Comparison of ENCODE assay signal across 7 cellular contexts in the genomic region with DNA sequence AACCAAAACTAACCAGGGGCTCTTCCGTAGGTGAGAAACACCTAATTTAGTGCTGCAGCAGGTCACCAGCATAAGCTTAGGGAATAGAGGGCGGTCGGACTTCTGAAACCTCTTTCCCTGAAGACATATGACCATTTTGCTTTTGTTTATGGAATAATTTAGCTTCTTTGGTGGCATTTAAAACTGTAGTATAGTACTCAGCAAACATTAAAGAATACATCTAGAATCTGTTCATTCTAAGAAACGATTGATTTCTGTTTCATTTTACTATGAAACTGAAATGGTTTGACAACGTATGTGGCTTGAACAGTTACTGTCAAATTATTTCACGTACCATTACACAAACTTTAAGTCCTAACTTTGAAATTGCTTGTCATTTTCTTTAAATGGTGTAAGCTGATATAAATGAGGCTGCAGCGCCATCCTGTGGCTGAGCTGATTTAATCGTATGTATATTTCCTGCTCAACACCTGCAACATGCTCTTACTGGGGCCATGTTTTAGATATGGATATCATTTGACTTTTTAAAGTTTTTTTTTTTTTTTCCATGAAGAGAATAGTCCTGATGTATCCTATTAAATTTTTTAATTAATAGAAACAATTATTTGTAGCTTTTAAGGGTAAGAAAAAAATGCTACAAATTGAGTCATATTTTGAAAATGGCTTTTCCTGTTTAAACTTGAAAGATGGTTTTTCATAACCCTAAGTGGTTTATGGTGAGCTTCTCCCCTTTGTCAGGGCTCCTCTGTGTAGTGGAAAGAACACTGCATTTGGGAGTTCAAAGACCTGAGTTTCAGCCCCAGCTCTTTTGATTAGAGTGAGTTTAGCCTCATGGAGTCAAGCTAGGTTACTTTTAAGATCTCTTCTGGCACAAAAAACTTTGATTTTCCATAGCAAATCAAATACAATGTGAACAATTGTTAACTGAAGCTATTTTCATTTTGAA. TPM values are rescaled to one million over a fixed set of nuclear protein-coding genes. Genes with fewer than 3 reads are reported as not detected.
DNase-seq lines count a peak whose midpoint lies in the region; ATAC-seq, FAIRE-seq and TF ChIP-seq lines count a peak whose summit lies in the region.

No MANE protein-coding gene starts in this region.

- H3K36me3 Mint-ChIP-seq in astrocyte (ENCODE audit: low read depth, unreplicated experiment) = no peaks in the 10 kb centered on the region

- FAIRE-seq in astrocyte (lab: Jason Lieb, UNC) = peak; percentile 81

- peak overlapping the region; percentile 18 for H3K9ac ChIP-seq in astrocyte (ENCODE audit: low read length)

- H3K4me2 ChIP-seq in astrocyte (ENCODE audit: low read length) = peak overlapping the region; percentile 35

- H3K27ac ChIP-seq in astrocyte (ENCODE audit: low read depth, low read length) = no peak overlapping the region

- in situ Hi-C loops in GM13977 (cut with MboI; ENCODE audit: low pct_unique_long_range_greater_than_20kb, low sequenced_read_pairs, unreplicated experiment) = loop anchor here (10.0 kb wide), 2 partner anchors 302 to 452 kb away; no protein-coding TSS in a partner anchor

- no peaks in the 10 kb centered on the region for H3K27me3 Mint-ChIP-seq in astrocyte (ENCODE audit: low read depth, unreplicated experiment)

- no peak overlapping the region for H3K27ac Mint-ChIP-seq in astrocyte (ENCODE audit: unreplicated experiment)

- H4K20me1 ChIP-seq in astrocyte (ENCODE audit: insufficient read depth, low read length) = no peaks in the 10 kb centered on the region

- H3K9me3 Mint-ChIP-seq in astrocyte (ENCODE audit: unreplicated experiment) = no peaks in the 10 kb centered on the region

- H3K27me3 ChIP-seq in astrocyte (ENCODE audit: insufficient read depth, low read length) = no peaks in the 10 kb centered on the region

- TF ChIP-seq CTCF in GM13977 (IDR thresholded peaks at IDR 0.05; ENCODE audit: extremely low read depth, insufficient read depth, missing control alignments) = peak; percentile 78
- TF ChIP-seq CTCF in astrocyte (IDR thresholded peaks at IDR 0.05; ENCODE audit: insufficient read depth, low read depth, low read length) = peak; percentile 74

- no peak overlapping the region for H2AFZ ChIP-seq in astrocyte (ENCODE audit: low read depth, low read length)

- peak; percentile 54 for DNase-seq in GM13977 (ENCODE audit: low spot score)
- DNase-seq in NCI-H1092 (lab: John Stamatoyannopoulos, UW) = peak; percentile 12
- peak; percentile 79 for DNase-seq in T1000 (lab: John Stamatoyannopoulos, UW)
- peak; percentile 52 for DNase-seq in astrocyte (ENCODE audit: low read depth)
- peak; percentile 44 for DNase-seq in hepatic stellate cell (ENCODE audit: low spot score)
- DNase-seq in smooth muscle cell of the brain vasculature (ENCODE audit: low read depth, low spot score) = peak; percentile 76

- peak; percentile 64 for ATAC-seq in HG02588 (IDR thresholded peaks at IDR 0.05; ENCODE audit: unreplicated experiment)

- no peak overlapping the region for H3K4me3 ChIP-seq in astrocyte (ENCODE audit: insufficient read depth, low read depth, low read length)

- H3K4me3 Mint-ChIP-seq in astrocyte (ENCODE audit: unreplicated experiment) = no peak overlapping the region

- H3K36me3 ChIP-seq in astrocyte (ENCODE audit: insufficient read depth, low read length) = no peaks in the 10 kb centered on the region

- peaks cover 8% of the 10 kb centered on the region for H3K4me1 Mint-ChIP-seq in astrocyte (ENCODE audit: low read depth, unreplicated experiment)

- H3K9me3 ChIP-seq in astrocyte (ENCODE audit: insufficient read depth, low read depth, low read length) = no peaks in the 10 kb centered on the region

- H3K4me1 ChIP-seq in astrocyte (ENCODE audit: insufficient read depth, low read length) = no peaks in the 10 kb centered on the region

- no peaks in the 10 kb centered on the region for H3K79me2 ChIP-seq in astrocyte (ENCODE audit: insufficient read depth, low read length)

RNA-seq across cellular contexts. Expression of a gene that starts 27.4 kb away (rescaled TPM):
- total RNA-seq in astrocyte = 0.62 and 1.1 TPM in 2 replicates

Comparison
In these comparisons a context has a peak if more than half of its experiments do, and no peak if none do; other contexts are left out.
1. DNase-seq: peak in every context shown above with its lines; median percentile 79 in T1000; 76 in smooth muscle cell of the brain vasculature; 54 in GM13977; 52 in astrocyte; 44 in hepatic stellate cell; 12 in NCI-H1092.